ENCODE assay signal across 27 cellular contexts in genomic region chr20:9136114-9136513, GRCh38.
"Had no signal": no experiment of that assay in that cellular context is flagged by ENCODE, and none has a peak within 500 bp of the region (broad histone marks: within the 10 kb centered on the region; RNA-seq: fewer than 3 reads in every experiment).

No MANE protein-coding gene starts in this region.

- ATAC-seq: activated T-cell treated with anti-CD3 and anti-CD28 coated beads, Interleukin-2, amount 50 U/mL, for 4 hours; gastroesophageal sphincter; left lobe of liver; stimulated activated memory B cell treated with anti-CD40 and anti-IgM and Interleukin-4, amounts not matched to agents 10 μg/mL and 1 μg/mL and 100 μg/mL, for 72 hours; T-helper 17 cell had no signal

- H3K4me3 ChIP-seq: adrenal gland, ascending aorta, esophagus squamous epithelium, gastroesophageal sphincter, sigmoid colon, smooth muscle cell, transverse colon, uterus had no signal

- H3K9me3 ChIP-seq: uterus had no signal

- H3K4me1 ChIP-seq: adrenal gland, ascending aorta, esophagus squamous epithelium, gastroesophageal sphincter, sigmoid colon, transverse colon, uterus had no signal

- H3K4me3 Mint-ChIP-seq: activated naive CD8-positive, alpha-beta T cell; activated T-cell treated with anti-CD3 and anti-CD28 coated beads, Interleukin-2, amount 50 U/mL, for 4 hours; immature natural killer cell; nephron; stimulated activated memory B cell treated with anti-CD40 and anti-IgM and Interleukin-4, amounts not matched to agents 10 μg/mL and 1 μg/mL and 100 μg/mL, for 72 hours; T-helper 17 cell had no signal

- H3K36me3 Mint-ChIP-seq: activated naive CD8-positive, alpha-beta T cell; immature natural killer cell; stimulated activated memory B cell treated with anti-CD40 and anti-IgM and Interleukin-4, amounts not matched to agents 10 μg/mL and 1 μg/mL and 100 μg/mL, for 72 hours had no signal

- H3K27me3 ChIP-seq: adrenal gland, ascending aorta, brain microvascular endothelial cell, esophagus squamous epithelium, gastroesophageal sphincter, sigmoid colon, transverse colon, uterus had no signal

- H3K27ac Mint-ChIP-seq: activated naive CD8-positive, alpha-beta T cell; activated T-helper 2 cell treated with anti-CD3 and anti-CD28 coated beads, Interferon-gamma antibody, Interleukin-2, Interleukin-4, amounts not matched to agents 10 μg/mL and 5 μg/mL and 100 μg/mL, durations not matched to agents 14 hours and 24 hours and 36 hours; immature natural killer cell; nephron; stimulated activated memory B cell treated with anti-CD40 and anti-IgM and Interleukin-4, amounts not matched to agents 10 μg/mL and 1 μg/mL and 100 μg/mL, for 72 hours; T-helper 17 cell had no signal

- H3K36me3 ChIP-seq: adrenal gland, ascending aorta, brain microvascular endothelial cell, esophagus squamous epithelium, gastroesophageal sphincter, sigmoid colon, transverse colon, uterus had no signal

- H3K27ac ChIP-seq: adrenal gland, ascending aorta, brain microvascular endothelial cell, esophagus squamous epithelium, gastroesophageal sphincter, sigmoid colon, transverse colon, uterus had no signal

- DNase-seq: activated naive CD4-positive, alpha-beta T cell; activated T-cell treated with anti-CD3 and anti-CD28 coated beads, Interleukin-2, amount 50 U/mL, for 4 hours; adrenal gland; brain microvascular endothelial cell; central memory CD4-positive, alpha-beta T cell; dermis blood vessel endothelial cell; effector CD8-positive, alpha-beta T cell; esophagus squamous epithelium; head of caudate nucleus; immature natural killer cell; mammary epithelial cell; midbrain; nucleus accumbens; sigmoid colon; stimulated activated CD4-positive, alpha-beta T cell treated with anti-CD3 and anti-CD28 coated beads, Interleukin-15, amount 100 ng/mL, for 24 hours; SW 1271; T-helper 17 cell; transverse colon; uterus had no signal

- H3K4me1 Mint-ChIP-seq: immature natural killer cell; stimulated activated memory B cell treated with anti-CD40 and anti-IgM and Interleukin-4, amounts not matched to agents 10 μg/mL and 1 μg/mL and 100 μg/mL, for 72 hours; T-helper 17 cell had no signal

- H3K27me3 Mint-ChIP-seq: activated naive CD8-positive, alpha-beta T cell; stimulated activated memory B cell treated with anti-CD40 and anti-IgM and Interleukin-4, amounts not matched to agents 10 μg/mL and 1 μg/mL and 100 μg/mL, for 72 hours; T-helper 17 cell had no signal
